Comparison of ENCODE assay signal across 1 cellular context in the genomic region with DNA sequence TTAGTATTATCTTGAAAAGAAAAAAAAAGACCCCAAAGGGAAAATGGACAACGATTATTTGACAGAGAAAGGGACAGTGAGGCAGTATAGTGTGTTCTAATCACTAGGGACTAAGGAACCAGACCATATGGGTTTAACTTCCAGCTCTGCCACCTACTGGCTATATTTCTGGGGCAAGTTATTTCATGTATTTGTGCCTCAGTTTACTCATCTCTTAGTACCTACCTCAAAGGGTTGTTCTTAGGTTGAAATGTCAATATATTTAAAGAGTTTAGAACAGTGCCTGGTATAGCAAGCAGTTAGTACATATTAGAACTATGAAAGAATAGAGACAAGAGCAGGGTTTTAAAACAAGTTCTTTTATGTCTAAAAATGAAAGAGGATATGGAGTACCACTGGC.
TF ChIP-seq lines count a peak whose summit lies in the region.

No MANE protein-coding gene starts in this region.

TF ChIP-seq in K562, 482 proteins besides CTCF, POLR2A, EP300 and RAD21:
- TF ChIP-seq ZNF780A (CRISPR knock-in tag; IDR thresholded peaks at IDR 0.05): no peak
- TF ChIP-seq, protein P1, sequence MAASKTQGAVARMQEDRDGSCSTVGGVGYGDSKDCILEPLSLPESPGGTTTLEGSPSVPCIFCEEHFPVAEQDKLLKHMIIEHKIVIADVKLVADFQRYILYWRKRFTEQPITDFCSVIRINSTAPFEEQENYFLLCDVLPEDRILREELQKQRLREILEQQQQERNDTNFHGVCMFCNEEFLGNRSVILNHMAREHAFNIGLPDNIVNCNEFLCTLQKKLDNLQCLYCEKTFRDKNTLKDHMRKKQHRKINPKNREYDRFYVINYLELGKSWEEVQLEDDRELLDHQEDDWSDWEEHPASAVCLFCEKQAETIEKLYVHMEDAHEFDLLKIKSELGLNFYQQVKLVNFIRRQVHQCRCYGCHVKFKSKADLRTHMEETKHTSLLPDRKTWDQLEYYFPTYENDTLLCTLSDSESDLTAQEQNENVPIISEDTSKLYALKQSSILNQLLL (CRISPR knock-in tag; IDR thresholded peaks at IDR 0.05; ENCODE audit: borderline replicate concordance): no peak
- TF ChIP-seq, protein P2, sequence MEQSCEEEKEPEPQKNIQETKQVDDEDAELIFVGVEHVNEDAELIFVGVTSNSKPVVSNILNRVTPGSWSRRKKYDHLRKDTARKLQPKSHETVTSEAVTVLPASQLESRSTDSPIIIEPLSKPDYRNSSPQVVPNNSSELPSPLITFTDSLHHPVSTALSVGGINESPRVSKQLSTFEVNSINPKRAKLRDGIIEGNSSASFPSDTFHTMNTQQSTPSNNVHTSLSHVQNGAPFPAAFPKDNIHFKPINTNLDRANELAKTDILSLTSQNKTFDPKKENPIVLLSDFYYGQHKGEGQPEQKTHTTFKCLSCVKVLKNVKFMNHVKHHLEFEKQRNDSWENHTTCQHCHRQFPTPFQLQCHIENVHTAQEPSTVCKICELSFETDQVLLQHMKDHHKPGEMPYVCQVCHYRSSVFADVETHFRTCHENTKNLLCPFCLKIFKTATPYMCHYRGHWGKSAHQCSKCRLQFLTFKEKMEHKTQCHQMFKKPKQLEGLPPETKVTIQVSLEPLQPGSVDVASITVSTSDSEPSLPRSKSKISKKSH (CRISPR knock-in tag; IDR thresholded peaks at IDR 0.05): no peak
- TF ChIP-seq, protein P3, sequence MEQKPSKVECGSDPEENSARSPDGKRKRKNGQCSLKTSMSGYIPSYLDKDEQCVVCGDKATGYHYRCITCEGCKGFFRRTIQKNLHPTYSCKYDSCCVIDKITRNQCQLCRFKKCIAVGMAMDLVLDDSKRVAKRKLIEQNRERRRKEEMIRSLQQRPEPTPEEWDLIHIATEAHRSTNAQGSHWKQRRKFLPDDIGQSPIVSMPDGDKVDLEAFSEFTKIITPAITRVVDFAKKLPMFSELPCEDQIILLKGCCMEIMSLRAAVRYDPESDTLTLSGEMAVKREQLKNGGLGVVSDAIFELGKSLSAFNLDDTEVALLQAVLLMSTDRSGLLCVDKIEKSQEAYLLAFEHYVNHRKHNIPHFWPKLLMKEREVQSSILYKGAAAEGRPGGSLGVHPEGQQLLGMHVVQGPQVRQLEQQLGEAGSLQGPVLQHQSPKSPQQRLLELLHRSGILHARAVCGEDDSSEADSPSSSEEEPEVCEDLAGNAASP (IDR thresholded peaks at IDR 0.05): no peak
- no peak for TF ChIP-seq ZNF354B (CRISPR knock-in tag; IDR thresholded peaks at IDR 0.05)
- no peak for TF ChIP-seq HDAC6 (IDR thresholded peaks at IDR 0.05; ENCODE audit: low read depth, low read length)
- TF ChIP-seq ESRRB (CRISPR knock-in tag; IDR thresholded peaks at IDR 0.05; ENCODE audit: borderline replicate concordance): no peak
- no peak for TF ChIP-seq KLF1 (tag; IDR thresholded peaks at IDR 0.05)
- TF ChIP-seq SAP30 (IDR thresholded peaks at IDR 0.05; ENCODE audit: borderline replicate concordance, insufficient read depth, low read depth, low read length, poor library complexity, severe bottlenecking): no peak
- TF ChIP-seq MTF1 (CRISPR knock-in tag; IDR thresholded peaks at IDR 0.05; ENCODE audit: borderline replicate concordance): no peak
- TF ChIP-seq ZNF174 (CRISPR knock-in tag; IDR thresholded peaks at IDR 0.05): no peak
- TF ChIP-seq, protein P4, sequence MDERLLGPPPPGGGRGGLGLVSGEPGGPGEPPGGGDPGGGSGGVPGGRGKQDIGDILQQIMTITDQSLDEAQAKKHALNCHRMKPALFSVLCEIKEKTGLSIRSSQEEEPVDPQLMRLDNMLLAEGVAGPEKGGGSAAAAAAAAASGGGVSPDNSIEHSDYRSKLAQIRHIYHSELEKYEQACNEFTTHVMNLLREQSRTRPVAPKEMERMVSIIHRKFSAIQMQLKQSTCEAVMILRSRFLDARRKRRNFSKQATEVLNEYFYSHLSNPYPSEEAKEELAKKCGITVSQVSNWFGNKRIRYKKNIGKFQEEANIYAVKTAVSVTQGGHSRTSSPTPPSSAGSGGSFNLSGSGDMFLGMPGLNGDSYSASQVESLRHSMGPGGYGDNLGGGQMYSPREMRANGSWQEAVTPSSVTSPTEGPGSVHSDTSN (CRISPR knock-in tag; IDR thresholded peaks at IDR 0.05; ENCODE audit: low read depth): no peak
- TF ChIP-seq, protein P4 (tag; conservative IDR thresholded peaks at IDR 0.05; ENCODE audit: low read depth): no peak
- TF ChIP-seq TBP (optimal IDR thresholded peaks at IDR 0.05; ENCODE audit: low read depth, low read length): no peak
- TF ChIP-seq CHCHD3 (CRISPR knock-in tag; IDR thresholded peaks at IDR 0.05): no peak
- TF ChIP-seq ETV1 (tag; conservative IDR thresholded peaks at IDR 0.05; ENCODE audit: low read depth): no peak
- no peak for TF ChIP-seq NUFIP1 (IDR thresholded peaks at IDR 0.05; ENCODE audit: partially characterized antibody)
- TF ChIP-seq KAT2B (IDR thresholded peaks at IDR 0.05; ENCODE audit: low read depth, low read length): no peak
